Comparison of ENCODE assay signal across 8 cellular contexts in genomic region chr1:109482796-109483638, GRCh38. TPM values are rescaled to one million over a fixed set of nuclear protein-coding genes. Genes with fewer than 3 reads are reported as not detected.
A peak's percentile ranks its signal among the peaks of the same experiment; 100 is the strongest.
DNase-seq lines count a peak whose midpoint lies in the region; ATAC-seq and TF ChIP-seq lines count a peak whose summit lies in the region.

No MANE protein-coding gene starts in this region.

- H3K36me3 Mint-ChIP-seq in activated naive CD4-positive, alpha-beta T cell treated with anti-CD3 and anti-CD28 coated beads, Interleukin-2, amount 50 U/mL, for 24 hours = no peaks in the 10 kb centered on the region

- peak overlapping the region; percentile 95 for H3K27ac Mint-ChIP-seq in activated naive CD4-positive, alpha-beta T cell treated with anti-CD3 and anti-CD28 coated beads, Interleukin-2, amount 50 U/mL, for 24 hours

- H3K27me3 Mint-ChIP-seq in activated naive CD4-positive, alpha-beta T cell treated with anti-CD3 and anti-CD28 coated beads, Interleukin-2, amount 50 U/mL, for 24 hours = peaks cover 2% of the 10 kb centered on the region

- peak; percentile 26 for ATAC-seq in HG02938 (IDR thresholded peaks at IDR 0.05; ENCODE audit: unreplicated experiment)

- no peaks in the 10 kb centered on the region for H3K9me3 ChIP-seq in left ventricle myocardium inferior (replicated peaks)

- TF ChIP-seq CTCF in left ventricle myocardium inferior (IDR thresholded peaks at IDR 0.05; ENCODE audit: borderline replicate concordance) = no peak

- H3K4me1 ChIP-seq in left ventricle myocardium inferior (peaks cover 23% of the 10 kb centered on the region), rectal smooth muscle tissue (ENCODE audit: control insufficient read depth, insufficient read depth, low read length) (peaks cover 9% of the 10 kb centered on the region)

- peak overlapping the region; percentile 98 for H3K27ac ChIP-seq in left ventricle myocardium inferior (replicated peaks)
- H3K27ac ChIP-seq in rectal smooth muscle tissue (ENCODE audit: low read depth, low read length) = peak overlapping the region; percentile 50

- peak; percentile 64 to 81 for DNase-seq in NCI-H446 (lab: John Stamatoyannopoulos, UW)
- no peak for DNase-seq in NCI-H446 treated with DMSO at 0.1 percent for 48 hours (lab: John Stamatoyannopoulos, UW)
- DNase-seq in NCI-H82 treated with DMSO at 0.1 percent for 48 hours (lab: John Stamatoyannopoulos, UW; ENCODE audit: unreplicated experiment) = peak; percentile 78
- no peak for DNase-seq in left ventricle myocardium inferior
- no peak for DNase-seq in NCI-H226

- intact Hi-C loops in left ventricle myocardium inferior (cut with micrococcal nuclease) = no loop called here

- H3K27me3 ChIP-seq in left ventricle myocardium inferior (ENCODE audit: low read depth) (peaks cover 4% of the 10 kb centered on the region), rectal smooth muscle tissue (ENCODE audit: control insufficient read depth, insufficient read depth, low read length) (no peaks in the 10 kb centered on the region)

- H3K9me3 Mint-ChIP-seq in activated naive CD4-positive, alpha-beta T cell treated with anti-CD3 and anti-CD28 coated beads, Interleukin-2, amount 50 U/mL, for 24 hours = no peaks in the 10 kb centered on the region

- H3K4me3 ChIP-seq in left ventricle myocardium inferior (peak overlapping the region; percentile 79), rectal smooth muscle tissue (ENCODE audit: low read length) (peak overlapping the region; percentile 77)

- H3K36me3 ChIP-seq in left ventricle myocardium inferior = peaks cover 12% of the 10 kb centered on the region
- no peaks in the 10 kb centered on the region for H3K36me3 ChIP-seq in rectal smooth muscle tissue (ENCODE audit: control insufficient read depth, insufficient read depth, low read length)

- peak overlapping the region; percentile 95 for H3K4me3 Mint-ChIP-seq in activated naive CD4-positive, alpha-beta T cell treated with anti-CD3 and anti-CD28 coated beads, Interleukin-2, amount 50 U/mL, for 24 hours

- peak overlapping the region; percentile 25 for H3K9ac ChIP-seq in rectal smooth muscle tissue (ENCODE audit: low read length)

- peaks cover 40% of the 10 kb centered on the region for H3K4me1 Mint-ChIP-seq in activated naive CD4-positive, alpha-beta T cell treated with anti-CD3 and anti-CD28 coated beads, Interleukin-2, amount 50 U/mL, for 24 hours

RNA-seq across cellular contexts. Expression of gene ATXN7L2, which starts 0.7 kb away (rescaled TPM):
- 2.1 TPM for total RNA-seq in left ventricle myocardium inferior

RNA-seq across cellular contexts. Expression of gene CYB561D1, which starts 10.9 kb away (rescaled TPM):
- 4.6 TPM for total RNA-seq in left ventricle myocardium inferior

RNA-seq across cellular contexts. Expression of gene SYPL2, which starts 16.7 kb away (rescaled TPM):
- 25.3 TPM for total RNA-seq in left ventricle myocardium inferior

RNA-seq across cellular contexts. Expression of gene AMIGO1, which starts 26.5 kb away (rescaled TPM):
- 19.4 TPM for total RNA-seq in left ventricle myocardium inferior

RNA-seq across cellular contexts. Expression of gene GPR61, which starts 56.7 kb away (rescaled TPM):
- total RNA-seq in left ventricle myocardium inferior = 0.08 TPM

Comparison
In these comparisons a context has a peak if more than half of its experiments do, and no peak if none do; other contexts are left out.
1. DNase-seq: peak in NCI-H446 (2 of 2) and NCI-H82 treated with DMSO at 0.1 percent for 48 hours (single experiment); none in NCI-H446 treated with DMSO at 0.1 percent for 48 hours (single experiment), left ventricle myocardium inferior (single experiment) and NCI-H226 (single experiment).